Comparison of ENCODE assay signal across 17 cellular contexts in the genomic region with DNA sequence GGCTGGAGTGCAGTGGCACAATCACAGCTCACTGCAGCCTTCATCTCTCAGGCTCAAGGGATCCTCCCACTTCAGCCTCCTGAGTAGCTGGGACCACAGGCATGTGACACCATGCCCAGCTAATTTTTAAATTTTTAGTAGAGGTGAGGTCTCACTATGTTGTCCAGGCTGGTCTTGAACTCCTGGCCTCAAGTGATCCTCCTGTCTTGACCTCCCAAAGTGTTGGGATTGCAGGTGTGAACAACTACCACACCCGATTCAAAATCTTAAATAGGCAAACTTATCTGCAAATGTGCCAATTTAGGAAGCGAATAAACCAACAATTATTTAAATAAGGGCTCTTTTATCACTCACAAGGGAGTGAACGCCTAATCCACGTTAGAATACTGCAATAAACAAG. TPM values are rescaled to one million over a fixed set of nuclear protein-coding genes. Genes with fewer than 3 reads are reported as not detected.
DNase-seq lines count a peak whose midpoint lies in the region; ATAC-seq and TF ChIP-seq lines count a peak whose summit lies in the region.
"Had no signal": no experiment of that assay in that cellular context is flagged by ENCODE, and none has a peak within 500 bp of the region (broad histone marks: within the 10 kb centered on the region; RNA-seq: fewer than 3 reads in every experiment).

No MANE protein-coding gene starts in this region.

- no peak for DNase-seq in CD4-positive, alpha-beta T cell
- DNase-seq in kidney tubule cell (ENCODE audit: low spot score) = peak; percentile 45
- no peak for DNase-seq in SHP77 (lab: John Stamatoyannopoulos, UW)
- no peak for DNase-seq in G401 (ENCODE audit: low spot score)
- no peak for DNase-seq in stimulated activated CD4-positive, alpha-beta T cell treated with anti-CD3 and anti-CD28 coated beads, Interleukin-4, amount 100 ng/mL, for 1 hour
- DNase-seq: activated CD8-positive, alpha-beta T cell treated with anti-CD3 and anti-CD28 coated beads for 36 hours; activated gamma-delta T cell; foreskin fibroblast; islet precursor cell; NCI-H146; spleen; T1000; testis had no signal

- intact Hi-C loops in CD4-positive, alpha-beta T cell (cut with DNase I, micrococcal nuclease) = loop anchor here in 1 of 2 experiments (5.0 kb wide), 3 partner anchors 33 to 183 kb away; a partner anchor contains a TSS

- no peaks in the 10 kb centered on the region for H3K9me3 ChIP-seq in CD4-positive, alpha-beta T cell (ENCODE audit: control insufficient read depth, low read length)
- H3K9me3 ChIP-seq in SU-DHL-6 (ENCODE audit: insufficient read depth, low read length) = no peaks in the 10 kb centered on the region
- H3K9me3 ChIP-seq: spleen, testis had no signal

- peak overlapping the region; percentile 99 for H3K9ac ChIP-seq in SU-DHL-6 (ENCODE audit: low read length)
- H3K9ac ChIP-seq in rectal smooth muscle tissue (ENCODE audit: low read length) = no peak overlapping the region
- H3K9ac ChIP-seq: neural progenitor cell had no signal

- H3K27ac Mint-ChIP-seq in CD4-positive, alpha-beta T cell = no peak overlapping the region
- H3K27ac Mint-ChIP-seq: activated CD8-positive, alpha-beta T cell treated with anti-CD3 and anti-CD28 coated beads for 36 hours had no signal

- H3K27me3 ChIP-seq in CD4-positive, alpha-beta T cell (ENCODE audit: control insufficient read depth, insufficient read depth, low read length) = no peaks in the 10 kb centered on the region
- H3K27me3 ChIP-seq in SU-DHL-6 (ENCODE audit: low read length) (no peaks in the 10 kb centered on the region), rectal smooth muscle tissue (ENCODE audit: control insufficient read depth, insufficient read depth, low read length) (no peaks in the 10 kb centered on the region)
- H3K27me3 ChIP-seq: spleen, testis had no signal

- POLR2A ChIA-PET in CD4-positive, alpha-beta T cell (lab: Charles Lee) = no interaction called here

- peak overlapping the region; percentile 31 for H2AFZ ChIP-seq in SU-DHL-6 (ENCODE audit: low read depth, low read length, severe bottlenecking)
- H2AFZ ChIP-seq: neural progenitor cell had no signal

- no peaks in the 10 kb centered on the region for H4K20me1 ChIP-seq in SU-DHL-6 (ENCODE audit: low read depth, low read length)

- CTCF ChIA-PET in CD4-positive, alpha-beta T cell (lab: Charles Lee) = interaction anchor here (4.2 kb wide), 1 partner anchor 43 kb away, joined by 31 read pairs; no protein-coding TSS in a partner anchor

- H3K27me3 Mint-ChIP-seq in CD4-positive, alpha-beta T cell = peaks cover 8% of the 10 kb centered on the region

- H3K4me3 Mint-ChIP-seq in CD4-positive, alpha-beta T cell = peak overlapping the region; percentile 26
- H3K4me3 Mint-ChIP-seq: activated CD8-positive, alpha-beta T cell treated with anti-CD3 and anti-CD28 coated beads for 36 hours had no signal

- H3K4me3 ChIP-seq in SU-DHL-6 (ENCODE audit: insufficient read depth, low read length, poor library complexity, severe bottlenecking) = peak overlapping the region; percentile 67
- no peak overlapping the region for H3K4me3 ChIP-seq in rectal smooth muscle tissue (ENCODE audit: low read length)
- H3K4me3 ChIP-seq: neural progenitor cell, spleen, testis had no signal

- peaks cover 51% of the 10 kb centered on the region for H3F3A ChIP-seq in SU-DHL-6 (ENCODE audit: insufficient read depth)

- no peak for ATAC-seq in CD4-positive, alpha-beta T cell (ENCODE audit: poor library complexity)
- ATAC-seq in HG03095 (IDR thresholded peaks at IDR 0.05; ENCODE audit: unreplicated experiment) = no peak
- ATAC-seq: activated CD8-positive, alpha-beta T cell treated with anti-CD3 and anti-CD28 coated beads for 36 hours had no signal

- H3K36me3 Mint-ChIP-seq in CD4-positive, alpha-beta T cell (ENCODE audit: low read depth) = no peaks in the 10 kb centered on the region

- peaks cover 37% of the 10 kb centered on the region for H3K4me1 ChIP-seq in rectal smooth muscle tissue (ENCODE audit: control insufficient read depth, insufficient read depth, low read length)

- H3K9me3 Mint-ChIP-seq in CD4-positive, alpha-beta T cell = no peaks in the 10 kb centered on the region
- H3K9me3 Mint-ChIP-seq: activated CD8-positive, alpha-beta T cell treated with anti-CD3 and anti-CD28 coated beads for 36 hours; neural progenitor cell had no signal

- H3K36me3 ChIP-seq in SU-DHL-6 (ENCODE audit: low read length) (peaks cover 11% of the 10 kb centered on the region), rectal smooth muscle tissue (ENCODE audit: control insufficient read depth, insufficient read depth, low read length) (no peaks in the 10 kb centered on the region)
- H3K36me3 ChIP-seq: neural progenitor cell, spleen had no signal

- H3K9me2 ChIP-seq in SU-DHL-6 (replicated peaks; ENCODE audit: insufficient read depth, low read length) = no peaks in the 10 kb centered on the region

- H3K4me1 Mint-ChIP-seq in CD4-positive, alpha-beta T cell (ENCODE audit: low read depth) = peaks cover 32% of the 10 kb centered on the region

- H3K27ac ChIP-seq in CD4-positive, alpha-beta T cell (ENCODE audit: low read depth, low read length) = no peak overlapping the region
- H3K27ac ChIP-seq in SU-DHL-6 (ENCODE audit: low read depth, low read length) = peak overlapping the region; percentile 85
- H3K27ac ChIP-seq in rectal smooth muscle tissue (ENCODE audit: low read depth, low read length) = peak overlapping the region; percentile 98
- H3K27ac ChIP-seq: neural progenitor cell had no signal

- no peak for TF ChIP-seq CTCF in CD4-positive, alpha-beta T cell (IDR thresholded peaks at IDR 0.05)
- TF ChIP-seq CTCF in SU-DHL-6 (IDR thresholded peaks at IDR 0.05; ENCODE audit: insufficient read depth, low read length, poor library complexity, severe bottlenecking) = no peak

- peak overlapping the region; percentile 64 for H3K4me2 ChIP-seq in SU-DHL-6 (ENCODE audit: low read depth, low read length, poor library complexity, severe bottlenecking)
- H3K4me2 ChIP-seq: neural progenitor cell had no signal

- in situ Hi-C loops in G401 (cut with HindIII; ENCODE audit: low sequenced_read_pairs) = no loop called here

- peaks cover 24% of the 10 kb centered on the region for H3K79me2 ChIP-seq in SU-DHL-6 (ENCODE audit: insufficient read depth, low read length)

RNA-seq across cellular contexts. Expression of a gene that starts 3.2 kb away (rescaled TPM):
- 10 to 100 TPM in 1 of 2 experiments, 1 to 10 TPM in 1; 9.3 to 10.7 TPM for total RNA-seq in CD4-positive, alpha-beta T cell
- total RNA-seq in G401 (2014; rRNA removed; shearing (Covaris generic)) = 65.9 and 90.7 TPM in 2 replicates
